Comparison of ENCODE assay signal across 12 cellular contexts in genomic region chr1:168243200-168243599, GRCh38. TPM values are rescaled to one million over a fixed set of nuclear protein-coding genes. Genes with fewer than 3 reads are reported as not detected.
DNase-seq lines count a peak whose midpoint lies in the region; ATAC-seq and TF ChIP-seq lines count a peak whose summit lies in the region.
"Had no signal": no experiment of that assay in that cellular context is flagged by ENCODE, and none has a peak within 500 bp of the region (broad histone marks: within the 10 kb centered on the region; RNA-seq: fewer than 3 reads in every experiment).

No MANE protein-coding gene starts in this region.

- BruUV-seq in Caco-2 (replicated peaks; lab: Mats Ljungman, UMichigan), result no TSS peak

- H3K9ac ChIP-seq in parathyroid adenoma, result no peak overlapping the region

- TF ChIP-seq CTCF in Caco-2 (IDR thresholded peaks at IDR 0.05; ENCODE audit: insufficient read depth in 1 of 2, low read depth in 1 of 2, low read length in 1 of 2, severe bottlenecking in 1 of 2, unreplicated experiment in 1 of 2) (no peak), parathyroid adenoma (IDR thresholded peaks at IDR 0.05) (no peak)

- H3K4me3 ChIP-seq in Caco-2 (ENCODE audit: low read depth, low read length) (no peak overlapping the region), parathyroid adenoma (ENCODE audit: low read depth, low read length) (no peak overlapping the region)

- H3K9me3 ChIP-seq in Caco-2, result no peaks in the 10 kb centered on the region
- no peaks in the 10 kb centered on the region for H3K9me3 ChIP-seq in parathyroid adenoma (ENCODE audit: control insufficient read depth, low read length)

- H3K36me3 Mint-ChIP-seq in Caco-2 (ENCODE audit: insufficient read depth, unreplicated experiment), result peaks cover 88% of the 10 kb centered on the region
- H3K36me3 Mint-ChIP-seq in activated T-helper 2 cell treated with anti-CD3 and anti-CD28 coated beads, Interferon-gamma antibody, Interleukin-2, Interleukin-4, amounts not matched to agents 10 μg/mL and 5 μg/mL and 100 μg/mL, durations not matched to agents 14 hours and 24 hours and 36 hours (ENCODE audit: low read depth), result peaks cover 95% of the 10 kb centered on the region

- CTCF ChIA-PET in Caco-2 (lab: Charles Lee), result no interaction called here

- intact Hi-C loops in Caco-2 (cut with micrococcal nuclease; ENCODE audit: unreplicated experiment), result no loop called here
- intact Hi-C loops in activated T-helper 2 cell treated with anti-CD3 and anti-CD28 coated beads, Interferon-gamma antibody, Interleukin-2, Interleukin-4, amounts not matched to agents 10 μg/mL and 5 μg/mL and 100 μg/mL, durations not matched to agents 14 hours and 24 hours and 36 hours (cut with micrococcal nuclease), result no loop called here
- intact Hi-C loops in left cardiac atrium (cut with DNase I), result no loop called here

- peaks cover 3% of the 10 kb centered on the region for H3K36me3 ChIP-seq in Caco-2 (ENCODE audit: control insufficient read depth, insufficient read depth, low read length)
- H3K36me3 ChIP-seq in parathyroid adenoma (ENCODE audit: control insufficient read depth, insufficient read depth, low read length), result peaks cover 2% of the 10 kb centered on the region

- no peaks in the 10 kb centered on the region for H3K79me2 ChIP-seq in parathyroid adenoma

- peak; percentile 38 to 84 for ATAC-seq in left cardiac atrium
- ATAC-seq in HG02798 (IDR thresholded peaks at IDR 0.05; ENCODE audit: poor library complexity, unreplicated experiment), result no peak

- no peaks in the 10 kb centered on the region for H3K27me3 Mint-ChIP-seq in Caco-2 (ENCODE audit: insufficient read depth, unreplicated experiment)
- H3K27me3 Mint-ChIP-seq in activated T-helper 2 cell treated with anti-CD3 and anti-CD28 coated beads, Interferon-gamma antibody, Interleukin-2, Interleukin-4, amounts not matched to agents 10 μg/mL and 5 μg/mL and 100 μg/mL, durations not matched to agents 14 hours and 24 hours and 36 hours (ENCODE audit: low read depth), result no peaks in the 10 kb centered on the region

- POLR2A ChIA-PET in Caco-2 (lab: Charles Lee), result no interaction called here

- H2AFZ ChIP-seq in parathyroid adenoma, result no peak overlapping the region

- no peaks in the 10 kb centered on the region for H3K4me1 Mint-ChIP-seq in Caco-2 (ENCODE audit: low read depth, unreplicated experiment)
- peaks cover 70% of the 10 kb centered on the region for H3K4me1 Mint-ChIP-seq in activated T-helper 2 cell treated with anti-CD3 and anti-CD28 coated beads, Interferon-gamma antibody, Interleukin-2, Interleukin-4, amounts not matched to agents 10 μg/mL and 5 μg/mL and 100 μg/mL, durations not matched to agents 14 hours and 24 hours and 36 hours (ENCODE audit: low read depth)

- H3K27me3 ChIP-seq in Caco-2 (replicated peaks; ENCODE audit: control insufficient read depth, insufficient read depth, low read length), result no peaks in the 10 kb centered on the region
- H3K27me3 ChIP-seq in parathyroid adenoma (ENCODE audit: control insufficient read depth, insufficient read depth, low read length), result no peaks in the 10 kb centered on the region

- H3K9me3 Mint-ChIP-seq in Caco-2 (ENCODE audit: unreplicated experiment), result no peaks in the 10 kb centered on the region
- H3K9me3 Mint-ChIP-seq in activated T-helper 2 cell treated with anti-CD3 and anti-CD28 coated beads, Interferon-gamma antibody, Interleukin-2, Interleukin-4, amounts not matched to agents 10 μg/mL and 5 μg/mL and 100 μg/mL, durations not matched to agents 14 hours and 24 hours and 36 hours, result no peaks in the 10 kb centered on the region
- H3K9me3 Mint-ChIP-seq: CD14-positive monocyte, HFFc6 had no signal

- DNase-seq in Caco-2, result no peak
- no peak for DNase-seq in activated T-helper 2 cell treated with anti-CD3 and anti-CD28 coated beads, Interferon-gamma antibody, Interleukin-2, Interleukin-4, amounts not matched to agents 10 μg/mL and 5 μg/mL and 100 μg/mL, durations not matched to agents 14 hours and 24 hours and 36 hours (ENCODE audit: low spot score)
- peak; percentile 60 for DNase-seq in left cardiac atrium
- DNase-seq in SK-N-DZ (ENCODE audit: low spot score), result no peak
- no peak for DNase-seq in NCI-H748 treated with DMSO at 0.1 percent for 48 hours (lab: John Stamatoyannopoulos, UW)
- no peak for DNase-seq in HCEC 1CT
- DNase-seq: foreskin fibroblast, HFFc6, NCI-H82 had no signal

- H3K4me2 ChIP-seq in parathyroid adenoma (ENCODE audit: low read length), result no peak overlapping the region

- H3K4me3 Mint-ChIP-seq in Caco-2 (ENCODE audit: unreplicated experiment), result no peak overlapping the region
- H3K4me3 Mint-ChIP-seq in activated T-helper 2 cell treated with anti-CD3 and anti-CD28 coated beads, Interferon-gamma antibody, Interleukin-2, Interleukin-4, amounts not matched to agents 10 μg/mL and 5 μg/mL and 100 μg/mL, durations not matched to agents 14 hours and 24 hours and 36 hours (ENCODE audit: low read depth), result no peak overlapping the region
- H3K4me3 Mint-ChIP-seq: HFFc6 had no signal

- peak overlapping the region; percentile 44 for H3K27ac ChIP-seq in parathyroid adenoma

- 0 out of 2 replicates have a peak, but pooled peaks cover 6% of the 10 kb centered on the region for H3K4me1 ChIP-seq in Caco-2
- H3K4me1 ChIP-seq in parathyroid adenoma, result no peaks in the 10 kb centered on the region

- peak overlapping the region; percentile 40 for H3K27ac Mint-ChIP-seq in Caco-2 (ENCODE audit: unreplicated experiment)
- H3K27ac Mint-ChIP-seq in activated T-helper 2 cell treated with anti-CD3 and anti-CD28 coated beads, Interferon-gamma antibody, Interleukin-2, Interleukin-4, amounts not matched to agents 10 μg/mL and 5 μg/mL and 100 μg/mL, durations not matched to agents 14 hours and 24 hours and 36 hours, result peak overlapping the region; percentile 24
- H3K27ac Mint-ChIP-seq: HFFc6 had no signal

RNA-seq across cellular contexts. Expression of gene SFT2D2, which starts 17.4 kb away (rescaled TPM):
- total RNA-seq in Caco-2 (2022) (58.7 and 59.3 TPM in 2 replicates), left cardiac atrium (10 to 100 TPM; 28.4 to 30.0 TPM)
- total RNA-seq in activated T-helper 2 cell treated with anti-CD3 and anti-CD28 coated beads, Interferon-gamma antibody, Interleukin-2, Interleukin-4, amounts not matched to agents 10 μg/mL and 5 μg/mL and 100 μg/mL, durations not matched to agents 14 hours and 24 hours and 36 hours, result 106 and 119 TPM in 2 replicates
- 10.6 and 12.1 TPM in 2 replicates for polyA plus RNA-seq in SK-N-DZ (2014; cell fraction: cytosol; rRNA removed)
- 6.9 and 8.5 TPM in 2 replicates for polyA plus RNA-seq in SK-N-DZ (2014; cell fraction: nucleus; rRNA removed)

RNA-seq across cellular contexts. Expression of gene TBX19, which starts 37.5 kb away (rescaled TPM):
- 2.8 and 3.3 TPM in 2 replicates for total RNA-seq in Caco-2 (2022)
- total RNA-seq in activated T-helper 2 cell treated with anti-CD3 and anti-CD28 coated beads, Interferon-gamma antibody, Interleukin-2, Interleukin-4, amounts not matched to agents 10 μg/mL and 5 μg/mL and 100 μg/mL, durations not matched to agents 14 hours and 24 hours and 36 hours, result 6.5 and 7.6 TPM in 2 replicates
- total RNA-seq in left cardiac atrium, result under 1 TPM; 0.84 to 0.88 TPM
- polyA plus RNA-seq in SK-N-DZ (2014; cell fraction: cytosol; rRNA removed), result 0.81 and 1.6 TPM in 2 replicates
- 1.6 and 2.1 TPM in 2 replicates for polyA plus RNA-seq in SK-N-DZ (2014; cell fraction: nucleus; rRNA removed)
